Comparison of ENCODE assay signal across 1 cellular context in genomic region chr4:6877070-6877469, GRCh38.
TF ChIP-seq lines count a peak whose summit lies in the region.

No MANE protein-coding gene starts in this region.

TF ChIP-seq in WTC11, 78 proteins besides CTCF, POLR2A, EP300 and RAD21 (continued from another document):
- TF ChIP-seq FOXP1 (CRISPR knock-in tag; IDR thresholded peaks at IDR 0.05; ENCODE audit: borderline replicate concordance) = no peak
- no peak for TF ChIP-seq ELF4 (CRISPR knock-in tag; IDR thresholded peaks at IDR 0.05; ENCODE audit: low read depth)
- no peak for TF ChIP-seq MLX (CRISPR knock-in tag; IDR thresholded peaks at IDR 0.05)
- no peak for TF ChIP-seq ZSCAN18 (CRISPR knock-in tag; IDR thresholded peaks at IDR 0.05)
- no peak for TF ChIP-seq ZNF317 (CRISPR knock-in tag; IDR thresholded peaks at IDR 0.05; ENCODE audit: borderline replicate concordance, low read depth)
